1 cellular context compared by ENCODE assay signal in the genomic region with DNA sequence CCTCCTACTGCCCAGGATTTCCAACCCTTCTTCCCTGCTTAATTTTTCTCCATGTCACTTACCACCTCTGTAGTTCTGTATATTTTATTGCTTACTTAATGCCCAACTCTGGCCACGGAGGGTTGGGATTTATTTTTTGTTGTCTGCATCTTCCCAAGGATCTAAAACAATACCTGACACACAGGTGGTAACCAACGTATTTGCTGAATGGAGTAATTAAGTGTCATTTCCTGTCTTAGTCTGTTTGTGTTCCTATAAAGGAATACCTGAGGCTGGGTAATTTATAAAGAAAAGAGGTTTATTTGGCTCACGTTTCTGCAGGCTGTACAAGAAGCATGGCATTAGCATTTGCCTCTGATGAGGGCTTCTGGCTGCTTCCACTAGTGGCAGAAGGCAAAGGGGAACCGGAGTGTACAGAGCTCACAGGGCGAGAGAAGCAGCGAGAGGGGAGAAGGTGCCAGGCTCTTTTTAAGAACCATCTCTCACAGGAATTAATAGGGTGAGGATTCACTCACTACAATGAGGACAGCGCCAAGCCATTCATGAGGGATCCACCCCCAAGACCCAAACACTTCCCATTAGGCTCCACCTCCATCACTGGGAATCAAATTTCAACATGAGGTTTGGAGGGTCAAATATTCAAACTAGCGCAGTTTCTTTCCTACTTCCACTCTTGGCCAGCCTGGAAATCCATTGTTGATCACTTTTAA.
TF ChIP-seq lines count a peak whose summit lies in the region.

No MANE protein-coding gene starts in this region.

TF ChIP-seq in WTC11, 78 proteins besides CTCF, POLR2A, EP300 and RAD21 (continued from another document):
- TF ChIP-seq, protein P1, sequence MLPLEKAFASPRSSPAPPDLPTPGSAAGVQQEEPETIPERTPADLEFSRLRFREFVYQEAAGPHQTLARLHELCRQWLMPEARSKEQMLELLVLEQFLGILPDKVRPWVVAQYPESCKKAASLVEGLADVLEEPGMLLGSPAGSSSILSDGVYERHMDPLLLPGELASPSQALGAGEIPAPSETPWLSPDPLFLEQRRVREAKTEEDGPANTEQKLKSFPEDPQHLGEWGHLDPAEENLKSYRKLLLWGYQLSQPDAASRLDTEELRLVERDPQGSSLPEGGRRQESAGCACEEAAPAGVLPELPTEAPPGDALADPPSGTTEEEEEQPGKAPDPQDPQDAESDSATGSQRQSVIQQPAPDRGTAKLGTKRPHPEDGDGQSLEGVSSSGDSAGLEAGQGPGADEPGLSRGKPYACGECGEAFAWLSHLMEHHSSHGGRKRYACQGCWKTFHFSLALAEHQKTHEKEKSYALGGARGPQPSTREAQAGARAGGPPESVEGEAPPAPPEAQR (CRISPR knock-in tag; IDR thresholded peaks at IDR 0.05) = no peak
TF ChIP-seq in WTC11: peak in this region for 0.
